ENCODE assay signal across 1 cellular context in the genomic region with DNA sequence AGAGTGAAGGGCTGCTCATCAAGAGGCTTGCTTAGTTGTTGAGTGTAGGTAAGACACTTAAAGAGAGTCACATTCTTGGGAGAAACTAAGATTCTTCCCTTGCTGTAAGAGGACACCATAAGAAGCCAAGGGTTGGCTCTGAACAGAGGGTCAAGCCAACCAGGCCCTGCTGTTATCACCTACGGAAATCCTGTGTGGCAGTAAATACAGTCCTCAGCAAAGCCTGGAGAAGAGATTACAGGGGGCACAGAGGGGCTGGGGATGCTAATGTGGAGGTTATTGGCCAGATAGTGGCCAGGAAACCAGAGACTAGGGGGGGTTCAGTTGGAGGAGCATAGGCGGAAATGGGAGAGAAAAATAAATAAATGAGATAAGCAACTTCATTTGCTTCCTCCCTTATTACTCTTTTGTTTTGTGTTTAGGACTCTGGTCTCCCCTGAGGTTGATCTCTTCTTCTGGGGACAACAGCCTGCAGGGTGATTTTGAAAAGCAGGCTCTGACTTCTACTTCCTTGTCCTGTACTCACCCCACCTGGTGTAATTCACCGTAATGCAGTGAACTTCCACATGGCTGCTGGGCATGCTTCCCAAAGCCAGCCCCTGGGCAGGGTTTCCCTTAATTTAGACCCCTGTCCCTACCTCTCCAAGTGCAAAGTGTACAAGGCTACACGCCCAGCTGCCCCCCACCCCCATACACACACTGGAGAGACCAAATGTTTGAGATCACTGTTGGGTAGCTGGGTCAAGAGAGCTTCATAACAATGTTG.
TF ChIP-seq lines count a peak whose summit lies in the region.

No MANE protein-coding gene starts in this region.

TF ChIP-seq in liver, 16 proteins besides CTCF, POLR2A, EP300 and RAD21 (continued from another document):
- peak; percentile 96 for TF ChIP-seq NR2F2 (IDR thresholded peaks at IDR 0.05)
TF ChIP-seq in liver: peak in this region for 1.
